In the genomic region with DNA sequence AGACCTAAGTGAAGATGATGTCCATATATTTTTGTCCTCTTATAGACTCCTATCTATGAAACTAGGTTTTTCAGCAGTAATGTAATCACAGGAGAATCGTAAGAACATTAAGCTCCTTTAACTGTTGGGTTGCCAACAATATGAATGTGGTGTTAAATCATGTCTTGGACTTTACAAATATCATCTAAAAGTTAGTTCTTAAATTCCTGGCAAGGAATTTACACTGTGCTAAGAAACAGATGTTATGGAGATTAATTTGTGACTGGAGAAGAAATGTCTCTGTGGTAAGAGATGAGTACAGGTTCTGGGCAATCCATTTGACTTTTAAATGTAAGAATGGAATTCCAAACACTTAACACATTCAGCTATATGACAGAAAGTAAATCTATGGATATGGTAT, we compare ENCODE assay signal across 20 cellular contexts.
"Had no signal": no experiment of that assay in that cellular context is flagged by ENCODE, and none has a peak within 500 bp of the region (broad histone marks: within the 10 kb centered on the region; RNA-seq: fewer than 3 reads in every experiment).

No MANE protein-coding gene starts in this region.

- H3K4me3 Mint-ChIP-seq: activated CD8-positive, alpha-beta T cell treated with anti-CD3 and anti-CD28 coated beads, Interleukin-2, amount 10 ng/mL, durations not matched to agents 7 days and 5 days; activated naive CD8-positive, alpha-beta T cell treated with anti-CD3 and anti-CD28 coated beads, Interleukin-2, amount 50 U/mL, for 24 hours; T-helper 17 cell; WTC11 had no signal

- H3K27me3 ChIP-seq: brain microvascular endothelial cell, cardiac muscle cell had no signal

- H3K4me3 ChIP-seq: cardiac muscle cell had no signal

- ATAC-seq: activated CD8-positive, alpha-beta T cell treated with anti-CD3 and anti-CD28 coated beads, Interleukin-2, amount 10 ng/mL, durations not matched to agents 7 days and 5 days; activated naive CD4-positive, alpha-beta T cell treated with anti-CD3 and anti-CD28 coated beads, Interleukin-2, amount 50 U/mL, for 72 hours; activated naive CD8-positive, alpha-beta T cell treated with anti-CD3 and anti-CD28 coated beads, Interleukin-2, amount 50 U/mL, for 24 hours; PC-3; T-helper 17 cell; WTC11 had no signal

- H3K27ac ChIP-seq: brain microvascular endothelial cell, cardiac muscle cell had no signal

- H3K27me3 Mint-ChIP-seq: activated naive CD8-positive, alpha-beta T cell treated with anti-CD3 and anti-CD28 coated beads, Interleukin-2, amount 50 U/mL, for 24 hours; T-helper 17 cell had no signal

- H3K9me3 Mint-ChIP-seq: activated naive CD8-positive, alpha-beta T cell treated with anti-CD3 and anti-CD28 coated beads, Interleukin-2, amount 50 U/mL, for 24 hours had no signal

- H3K27ac Mint-ChIP-seq: activated CD8-positive, alpha-beta T cell treated with anti-CD3 and anti-CD28 coated beads, Interleukin-2, amount 10 ng/mL, durations not matched to agents 7 days and 5 days; activated naive CD4-positive, alpha-beta T cell treated with anti-CD3 and anti-CD28 coated beads, Interleukin-2, amount 50 U/mL, for 72 hours; activated naive CD8-positive, alpha-beta T cell treated with anti-CD3 and anti-CD28 coated beads, Interleukin-2, amount 50 U/mL, for 24 hours; T-helper 17 cell; WTC11 had no signal

- H3K36me3 ChIP-seq: brain microvascular endothelial cell, cardiac muscle cell had no signal

- DNase-seq: activated CD4-positive, alpha-beta T cell treated with anti-CD3 and anti-CD28 coated beads for 48 hours; activated CD4-positive, alpha-beta T cell treated with anti-CD3 and anti-CD28 coated beads, Interleukin-2, amount 50 U/mL, for 4 hours; activated CD4-positive, CD25-positive, alpha-beta regulatory T cell treated with anti-CD3 and anti-CD28 coated beads, Interleukin-2, amount 50 U/mL, for 72 hours; activated CD8-positive, alpha-beta memory T cell treated with anti-CD3 and anti-CD28 coated beads, Interleukin-2, amount 50 U/mL, for 48 hours; activated CD8-positive, alpha-beta T cell treated with anti-CD3 and anti-CD28 coated beads, Interleukin-2, amount 10 ng/mL, durations not matched to agents 7 days and 5 days; activated naive CD8-positive, alpha-beta T cell treated with anti-CD3 and anti-CD28 coated beads, Interleukin-2, amount 50 U/mL, for 24 hours; activated T-cell treated with anti-CD3 and anti-CD28 coated beads, Interleukin-2, amount 50 U/mL, for 1 hour; amygdala; brain microvascular endothelial cell; Kasumi-1; KBM-7; NCI-H1436 treated with DMSO at 0.1 percent for 48 hours; NCI-H2081; PC-3; SIG-M5; T-helper 17 cell; T-helper 9 cell had no signal
